Comparison of ENCODE assay signal across 18 cellular contexts in the genomic region with DNA sequence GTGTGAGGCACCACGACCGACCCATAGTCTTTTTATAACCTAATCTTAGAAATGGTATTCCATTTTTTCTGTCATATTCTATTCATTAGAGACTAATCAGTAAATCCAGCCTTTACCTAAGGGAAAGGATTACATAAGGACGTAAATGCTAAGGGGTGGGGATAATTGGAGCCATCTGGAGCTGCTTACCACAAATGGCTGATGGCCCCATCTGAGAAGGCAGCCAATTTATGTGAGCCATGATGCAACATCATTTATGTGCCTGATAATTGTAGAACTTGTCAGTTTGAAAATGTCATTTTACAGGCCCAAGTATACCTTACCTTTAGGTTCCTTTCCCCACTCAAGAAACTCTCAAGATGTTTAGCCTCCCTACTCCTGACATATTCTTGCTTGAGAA.
DNase-seq lines count a peak whose midpoint lies in the region; ATAC-seq and TF ChIP-seq lines count a peak whose summit lies in the region.
"Had no signal": no experiment of that assay in that cellular context is flagged by ENCODE, and none has a peak within 500 bp of the region (broad histone marks: within the 10 kb centered on the region; RNA-seq: fewer than 3 reads in every experiment).

No MANE protein-coding gene starts in this region.

- H3K4me3 ChIP-seq in AG04449 (ENCODE audit: low read depth, low read length): no peak overlapping the region
- H3K4me3 ChIP-seq: thoracic aorta had no signal

- DNase-seq in AG04449 (ENCODE audit: low read depth, low spot score) (peak; percentile 55), GM03348 (ENCODE audit: low spot score) (peak; percentile 66), NCI-H69 (lab: John Stamatoyannopoulos, UW) (peak; percentile 58), fibroblast of gingiva (ENCODE audit: low read depth) (peak; percentile 66), LoVo (ENCODE audit: low spot score) (no peak), GOT3 (lab: John Stamatoyannopoulos, UW) (no peak)
- no peak for DNase-seq in activated T-cell treated with anti-CD3 and anti-CD28 coated beads, Interleukin-2, amount 50 U/mL, for 48 hours
- DNase-seq: activated CD4-positive, CD25-positive, alpha-beta regulatory T cell; CD8-positive, alpha-beta memory T cell; cortex of kidney; Kasumi-1; left colon; NCI-H345; SHP77; T-helper 17 cell had no signal

- CTCF ChIA-PET in AG04449 (lab: Yijun Ruan, JAX): no interaction called here

- no peak for ATAC-seq in GM21360 (IDR thresholded peaks at IDR 0.05; ENCODE audit: unreplicated experiment)
- ATAC-seq: HCT116, left colon, T-helper 17 cell had no signal

- no peak for TF ChIP-seq CTCF in AG04449 (IDR thresholded peaks at IDR 0.05; ENCODE audit: insufficient read depth, low read length, missing control alignments)

- POLR2A ChIA-PET in AG04449 (lab: Yijun Ruan, JAX): no interaction called here

Comparison
In these comparisons a context has a peak if more than half of its experiments do, and no peak if none do; other contexts are left out.
1. DNase-seq: peak in AG04449 (single experiment), GM03348 (single experiment), NCI-H69 (single experiment) and fibroblast of gingiva (single experiment); none in activated T-cell treated with anti-CD3 and anti-CD28 coated beads, Interleukin-2, amount 50 U/mL, for 48 hours (0 of 2), LoVo (single experiment) and GOT3 (single experiment).